In the genomic region with DNA sequence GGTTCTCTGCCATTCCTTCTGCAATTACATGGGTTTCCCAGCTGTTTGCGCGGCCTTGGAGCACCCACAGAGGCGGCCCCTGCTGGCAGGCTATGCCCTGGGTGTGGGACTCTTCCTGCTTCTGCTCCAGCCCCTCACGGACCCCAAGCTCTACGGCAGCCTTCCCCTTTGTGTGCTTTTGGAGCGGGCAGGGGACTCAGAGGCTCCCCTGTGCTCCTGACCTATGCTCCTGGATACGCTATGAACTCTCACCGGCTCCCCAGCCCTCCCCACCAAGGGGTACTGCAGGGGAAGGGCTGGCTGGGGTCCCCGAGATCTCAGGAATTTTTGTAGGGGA, we compare ENCODE assay signal across 17 cellular contexts. TPM values are rescaled to one million over a fixed set of nuclear protein-coding genes. Genes with fewer than 3 reads are reported as not detected.
DNase-seq lines count a peak whose midpoint lies in the region; ATAC-seq and TF ChIP-seq lines count a peak whose summit lies in the region.
"Had no signal": no experiment of that assay in that cellular context is flagged by ENCODE, and none has a peak within 500 bp of the region (broad histone marks: within the 10 kb centered on the region; RNA-seq: fewer than 3 reads in every experiment).

No MANE protein-coding gene starts in this region.

- no peak overlapping the region for H3K4me3 Mint-ChIP-seq in activated naive CD4-positive, alpha-beta T cell treated with anti-CD3 and anti-CD28 coated beads for 36 hours
- peak overlapping the region in 5 of 8 donors; percentile 9 to 94 (median 57) for H3K4me3 Mint-ChIP-seq in naive B cell
- no peak overlapping the region for H3K4me3 Mint-ChIP-seq in natural killer cell treated with Interleukin-12 subunit alpha and Interleukin-12 subunit beta and Interleukin-15 and Interleukin-18, amount 100 ng/mL, for 72 hours

- H3K27ac ChIP-seq in adrenal gland (no peak overlapping the region), transverse colon (no peak overlapping the region)
- H3K27ac ChIP-seq: heart right ventricle, vagina had no signal

- peaks cover 0 to 36% of the 10 kb centered on the region in 2 donors for H3K36me3 ChIP-seq in adrenal gland (replicated peaks in 1 of 2)
- H3K36me3 ChIP-seq in transverse colon, result no peaks in the 10 kb centered on the region

- WGBS in adrenal gland, 4 donors, result 83 to 94% (median 89%) methylated on average over 8 to 9 of the region's 9 CpGs
- WGBS in transverse colon (ENCODE audit: low coverage in 1 of 2), 2 donors, result 88 to 100% methylated on average over 2 to 9 of the region's 9 CpGs

- no peak for DNase-seq in activated naive CD4-positive, alpha-beta T cell treated with anti-CD3 and anti-CD28 coated beads, Interleukin-2, amount 50 U/mL, for 72 hours (ENCODE audit: low spot score in 2 of 2)
- no peak for DNase-seq in activated naive CD4-positive, alpha-beta T cell treated with anti-CD3 and anti-CD28 coated beads for 36 hours
- peak in 5 of 7 donors; percentile 2 to 26 (median 17) for DNase-seq in adrenal gland
- no peak for DNase-seq in naive B cell
- peak; percentile 39 for DNase-seq in ureter (ENCODE audit: low spot score)
- DNase-seq in natural killer cell treated with Interleukin-12 subunit alpha and Interleukin-12 subunit beta and Interleukin-15 and Interleukin-18, amount 100 ng/mL, for 72 hours (ENCODE audit: low spot score), result no peak
- no peak for DNase-seq in transverse colon
- DNase-seq: activated CD4-positive, CD25-positive, alpha-beta regulatory T cell treated with anti-CD3 and anti-CD28 coated beads, Interleukin-2, amount 50 U/mL, for 72 hours; activated naive CD8-positive, alpha-beta T cell treated with anti-CD3 and anti-CD28 coated beads, Interleukin-2, amount 50 U/mL, for 24 hours; COR-L47; effector CD4-positive, alpha-beta T cell; heart right ventricle; MM.1S; NCI-H1694 treated with DMSO at 0.1 percent for 48 hours; stimulated activated naive CD4-positive, alpha-beta T cell treated with Interleukin-2 at 50 U/mL for 16 hours had no signal

- no peak for ATAC-seq in activated naive CD4-positive, alpha-beta T cell treated with anti-CD3 and anti-CD28 coated beads, Interleukin-2, amount 50 U/mL, for 72 hours
- ATAC-seq in naive B cell (ENCODE audit: low read depth in 2 of 2) (no peak), HG03442 (IDR thresholded peaks at IDR 0.05; ENCODE audit: unreplicated experiment) (no peak)
- ATAC-seq in natural killer cell treated with Interleukin-12 subunit alpha and Interleukin-12 subunit beta and Interleukin-15 and Interleukin-18, amount 100 ng/mL, for 72 hours, result no peak
- ATAC-seq: activated naive CD8-positive, alpha-beta T cell treated with anti-CD3 and anti-CD28 coated beads, Interleukin-2, amount 50 U/mL, for 24 hours; heart right ventricle had no signal

- H3K27me3 ChIP-seq in adrenal gland (no peaks in the 10 kb centered on the region), transverse colon (no peaks in the 10 kb centered on the region)
- H3K27me3 ChIP-seq: heart right ventricle, vagina had no signal

- H3K4me1 ChIP-seq in adrenal gland (replicated peaks in 1 of 2) (peaks cover 17 to 26% of the 10 kb centered on the region in 2 donors), transverse colon (peaks cover 18 to 29% (median 24%) of the 10 kb centered on the region in 4 donors)

- H3K4me1 Mint-ChIP-seq in activated naive CD4-positive, alpha-beta T cell treated with anti-CD3 and anti-CD28 coated beads for 36 hours (ENCODE audit: low read depth), result peaks cover 29% of the 10 kb centered on the region
- peaks cover 19 to 49% (median 37%) of the 10 kb centered on the region in 3 donors for H3K4me1 Mint-ChIP-seq in naive B cell
- H3K4me1 Mint-ChIP-seq in natural killer cell treated with Interleukin-12 subunit alpha and Interleukin-12 subunit beta and Interleukin-15 and Interleukin-18, amount 100 ng/mL, for 72 hours (ENCODE audit: low read depth in 2 of 2), result peaks cover 26 to 27% of the 10 kb centered on the region in 2 donors

- CTCF ChIA-PET in activated naive CD4-positive, alpha-beta T cell treated with anti-CD3 and anti-CD28 coated beads for 36 hours (lab: Charles Lee), result interaction anchor here (0.6 kb wide), 1 partner anchor 227 kb away, joined by 5 read pairs; no protein-coding TSS in a partner anchor

- TF ChIP-seq CTCF in adrenal gland (IDR thresholded peaks at IDR 0.05) (no peak), transverse colon (IDR thresholded peaks at IDR 0.05) (no peak)

- peaks cover 15% of the 10 kb centered on the region in 2 donors for H3K36me3 Mint-ChIP-seq in activated naive CD4-positive, alpha-beta T cell treated with anti-CD3 and anti-CD28 coated beads, Interleukin-2, amount 50 U/mL, for 72 hours
- H3K36me3 Mint-ChIP-seq in activated naive CD4-positive, alpha-beta T cell treated with anti-CD3 and anti-CD28 coated beads for 36 hours (ENCODE audit: low read depth), result peaks cover 13% of the 10 kb centered on the region
- no peaks in the 10 kb centered on the region for H3K36me3 Mint-ChIP-seq in naive B cell
- H3K36me3 Mint-ChIP-seq in natural killer cell treated with Interleukin-12 subunit alpha and Interleukin-12 subunit beta and Interleukin-15 and Interleukin-18, amount 100 ng/mL, for 72 hours, result no peaks in the 10 kb centered on the region

- TF ChIP-seq POLR2A in adrenal gland (IDR thresholded peaks at IDR 0.05) (no peak), transverse colon (IDR thresholded peaks at IDR 0.05) (no peak)

- H3K4me3 ChIP-seq in adrenal gland, result no peak overlapping the region
- H3K4me3 ChIP-seq in transverse colon, result no peak overlapping the region
- H3K4me3 ChIP-seq: heart right ventricle, vagina had no signal

- H3K27me3 Mint-ChIP-seq in activated naive CD4-positive, alpha-beta T cell treated with anti-CD3 and anti-CD28 coated beads for 36 hours (ENCODE audit: low read depth), result no peaks in the 10 kb centered on the region
- H3K27me3 Mint-ChIP-seq in naive B cell, result no peaks in the 10 kb centered on the region
- no peaks in the 10 kb centered on the region for H3K27me3 Mint-ChIP-seq in natural killer cell treated with Interleukin-12 subunit alpha and Interleukin-12 subunit beta and Interleukin-15 and Interleukin-18, amount 100 ng/mL, for 72 hours
- H3K27me3 Mint-ChIP-seq: activated naive CD8-positive, alpha-beta T cell treated with anti-CD3 and anti-CD28 coated beads, Interleukin-2, amount 50 U/mL, for 24 hours had no signal

- intact Hi-C loops in activated naive CD4-positive, alpha-beta T cell treated with anti-CD3 and anti-CD28 coated beads for 36 hours (cut with micrococcal nuclease), result no loop called here
- intact Hi-C loops in adrenal gland (cut with DNase I), result no loop called here
- intact Hi-C loops in transverse colon (cut with DNase I; ENCODE audit: low total_unique reads), result no loop called here

- H3K9me3 ChIP-seq in adrenal gland (replicated peaks in 1 of 3) (no peaks in the 10 kb centered on the region), transverse colon (no peaks in the 10 kb centered on the region)
- H3K9me3 ChIP-seq: heart right ventricle, vagina had no signal

- H3K9me3 Mint-ChIP-seq in activated naive CD4-positive, alpha-beta T cell treated with anti-CD3 and anti-CD28 coated beads, Interleukin-2, amount 50 U/mL, for 72 hours, result no peaks in the 10 kb centered on the region
- no peaks in the 10 kb centered on the region for H3K9me3 Mint-ChIP-seq in activated naive CD4-positive, alpha-beta T cell treated with anti-CD3 and anti-CD28 coated beads for 36 hours
- H3K9me3 Mint-ChIP-seq in naive B cell, result no peaks in the 10 kb centered on the region
- no peaks in the 10 kb centered on the region for H3K9me3 Mint-ChIP-seq in natural killer cell treated with Interleukin-12 subunit alpha and Interleukin-12 subunit beta and Interleukin-15 and Interleukin-18, amount 100 ng/mL, for 72 hours
- H3K9me3 Mint-ChIP-seq: activated naive CD8-positive, alpha-beta T cell treated with anti-CD3 and anti-CD28 coated beads, Interleukin-2, amount 50 U/mL, for 24 hours had no signal

- peak overlapping the region; percentile 44 to 90 for H3K27ac Mint-ChIP-seq in activated naive CD4-positive, alpha-beta T cell treated with anti-CD3 and anti-CD28 coated beads, Interleukin-2, amount 50 U/mL, for 72 hours
- H3K27ac Mint-ChIP-seq in activated naive CD4-positive, alpha-beta T cell treated with anti-CD3 and anti-CD28 coated beads for 36 hours, result no peak overlapping the region
- peak overlapping the region in 1 of 6 donors; percentile 37 for H3K27ac Mint-ChIP-seq in naive B cell
- no peak overlapping the region for H3K27ac Mint-ChIP-seq in natural killer cell treated with Interleukin-12 subunit alpha and Interleukin-12 subunit beta and Interleukin-15 and Interleukin-18, amount 100 ng/mL, for 72 hours
- H3K27ac Mint-ChIP-seq: activated naive CD8-positive, alpha-beta T cell treated with anti-CD3 and anti-CD28 coated beads, Interleukin-2, amount 50 U/mL, for 24 hours had no signal

- in situ Hi-C loops in transverse colon (cut with MboI; ENCODE audit: low pct_ligation_motif_present in 1 of 4, low pct_unique_long_range_greater_than_20kb in 1 of 4, low sequenced_read_pairs in 3 of 4), result loop anchor here in 2 of 4 donors (25.0 kb wide), 2 partner anchors 284 to 434 kb away; partner anchors contain the start of genes CTSF (in 1 of the 2) and NPAS4 (in 1 of the 2)

- no peak for TF ChIP-seq EP300 in transverse colon (IDR thresholded peaks at IDR 0.05; ENCODE audit: low read depth)

RNA-seq across cellular contexts. Expression of gene RCE1, which starts 2.6 kb away (rescaled TPM):
- total RNA-seq in activated naive CD4-positive, alpha-beta T cell treated with anti-CD3 and anti-CD28 coated beads, Interleukin-2, amount 50 U/mL, for 72 hours, result 10 to 100 TPM; 22.2 to 38.0 TPM
- 10 to 100 TPM; 19.3 to 20.6 TPM for total RNA-seq in activated naive CD4-positive, alpha-beta T cell treated with anti-CD3 and anti-CD28 coated beads for 36 hours
- total RNA-seq in adrenal gland (10 to 100 TPM; 12.5 to 24.8 (median 19.4) TPM), ureter (17.6 TPM), transverse colon (10 to 100 TPM; 14.5 to 40.3 (median 37.4) TPM)
- polyA plus RNA-seq in adrenal gland (10 to 100 TPM in 2 of 3 donors, 1 to 10 TPM in 1; 5.2 to 19.5 (median 16.5) TPM), naive B cell (ENCODE audit: low read depth in 6 of 6) (10 to 100 TPM; 16.3 to 31.9 (median 19.3) TPM)
- total RNA-seq in natural killer cell treated with Interleukin-12 subunit alpha and Interleukin-12 subunit beta and Interleukin-15 and Interleukin-18, amount 100 ng/mL, for 72 hours, result 10 to 100 TPM; 26.8 to 37.9 TPM

RNA-seq across cellular contexts. Expression of gene LRFN4, which starts 11.0 kb away (rescaled TPM):
- total RNA-seq in activated naive CD4-positive, alpha-beta T cell treated with anti-CD3 and anti-CD28 coated beads, Interleukin-2, amount 50 U/mL, for 72 hours, result 10 to 100 TPM; 23.9 TPM
- total RNA-seq in activated naive CD4-positive, alpha-beta T cell treated with anti-CD3 and anti-CD28 coated beads for 36 hours, result 10 to 100 TPM; 13.3 to 16.1 TPM
- total RNA-seq in adrenal gland (10 to 100 TPM in 7 of 8 donors, 1 to 10 TPM in 1; 9.4 to 25.6 (median 17.0) TPM), ureter (18.3 TPM), transverse colon (10 to 100 TPM; 14.3 to 52.3 (median 22.6) TPM)
- polyA plus RNA-seq in adrenal gland (10 to 100 TPM in 2 of 3 donors, under 1 TPM in 1; 0.24 to 74.3 (median 17.1) TPM), naive B cell (ENCODE audit: low read depth in 6 of 6) (1 to 10 TPM in 2 of 6 donors, under 1 TPM in 4; 0.19 to 1.7 (median 0.70) TPM)
- 1 to 10 TPM; 1.4 to 7.9 TPM for total RNA-seq in natural killer cell treated with Interleukin-12 subunit alpha and Interleukin-12 subunit beta and Interleukin-15 and Interleukin-18, amount 100 ng/mL, for 72 hours

Comparison
In these comparisons a context has a peak if more than half of its experiments do, and no peak if none do; other contexts are left out.
1. H3K27ac Mint-ChIP-seq: peak in activated naive CD4-positive, alpha-beta T cell treated with anti-CD3 and anti-CD28 coated beads, Interleukin-2, amount 50 U/mL, for 72 hours (2 of 2); none in activated naive CD4-positive, alpha-beta T cell treated with anti-CD3 and anti-CD28 coated beads for 36 hours (single experiment) and natural killer cell treated with Interleukin-12 subunit alpha and Interleukin-12 subunit beta and Interleukin-15 and Interleukin-18, amount 100 ng/mL, for 72 hours (0 of 2).
2. DNase-seq: peak in adrenal gland (5 of 7) and ureter (single experiment); none in activated naive CD4-positive, alpha-beta T cell treated with anti-CD3 and anti-CD28 coated beads, Interleukin-2, amount 50 U/mL, for 72 hours (0 of 2), activated naive CD4-positive, alpha-beta T cell treated with anti-CD3 and anti-CD28 coated beads for 36 hours (single experiment), naive B cell (single experiment), natural killer cell treated with Interleukin-12 subunit alpha and Interleukin-12 subunit beta and Interleukin-15 and Interleukin-18, amount 100 ng/mL, for 72 hours (single experiment) and transverse colon (single experiment).
3. H3K4me3 Mint-ChIP-seq: peak in naive B cell (5 of 8); none in activated naive CD4-positive, alpha-beta T cell treated with anti-CD3 and anti-CD28 coated beads for 36 hours (single experiment) and natural killer cell treated with Interleukin-12 subunit alpha and Interleukin-12 subunit beta and Interleukin-15 and Interleukin-18, amount 100 ng/mL, for 72 hours (single experiment).